ENCODE assay signal across 8 cellular contexts in the genomic region with DNA sequence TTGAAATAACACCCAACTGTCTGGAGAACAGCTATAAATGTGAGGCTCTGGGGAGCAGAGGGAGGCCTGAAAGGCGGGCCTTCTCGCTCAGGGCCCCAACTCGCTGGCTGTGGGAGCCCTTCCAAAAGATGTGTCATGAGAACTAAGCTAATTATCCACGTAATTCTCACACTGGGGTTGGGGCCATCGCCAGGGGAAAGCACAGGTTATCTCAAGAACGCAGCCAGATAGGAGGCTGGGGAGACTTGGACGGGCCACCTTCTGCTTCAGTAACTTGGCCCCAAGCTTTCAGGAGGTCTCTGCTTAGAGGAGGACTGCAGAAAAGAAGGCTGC. TPM values are rescaled to one million over a fixed set of nuclear protein-coding genes. Genes with fewer than 3 reads are reported as not detected.
DNase-seq lines count a peak whose midpoint lies in the region; ATAC-seq and TF ChIP-seq lines count a peak whose summit lies in the region.

No MANE protein-coding gene starts in this region.

- H3K27ac ChIP-seq in CD8-positive, alpha-beta memory T cell (ENCODE audit: low read depth, low read length), result no peak overlapping the region
- peak overlapping the region; percentile 75 for H3K27ac ChIP-seq in Panc1 (ENCODE audit: low read length)

- no peaks in the 10 kb centered on the region for H3K9me3 ChIP-seq in CD8-positive, alpha-beta memory T cell (ENCODE audit: low read length)
- no peaks in the 10 kb centered on the region for H3K9me3 ChIP-seq in Panc1 (ENCODE audit: control insufficient read depth, insufficient read depth, low read depth, low read length)

- H3K36me3 ChIP-seq in CD8-positive, alpha-beta memory T cell (ENCODE audit: insufficient read depth, low read length), result no peaks in the 10 kb centered on the region
- H3K36me3 ChIP-seq in Panc1 (ENCODE audit: control insufficient read depth, insufficient read depth, low read length), result no peaks in the 10 kb centered on the region

- DNase-seq in CD8-positive, alpha-beta memory T cell, result no peak
- DNase-seq in Panc1 (ENCODE audit: low read depth, low spot score), result no peak
- no peak for DNase-seq in epithelial cell of proximal tubule (ENCODE audit: low read depth)
- no peak for DNase-seq in NCI-H1436 treated with DMSO at 0.1 percent for 48 hours (lab: John Stamatoyannopoulos, UW)
- no peak for DNase-seq in occipital lobe (lab: John Stamatoyannopoulos, UW)

- in situ Hi-C loops in Panc1 (cut with HindIII; ENCODE audit: low pct_unique_long_range_greater_than_20kb, low sequenced_read_pairs), result no loop called here

- no peaks in the 10 kb centered on the region for H3K9me3 Mint-ChIP-seq in CD8-positive, alpha-beta memory T cell
- no peaks in the 10 kb centered on the region for H3K9me3 Mint-ChIP-seq in nephron

- no peak overlapping the region for H3K4me3 ChIP-seq in CD8-positive, alpha-beta memory T cell (ENCODE audit: low read length)
- H3K4me3 ChIP-seq in Panc1 (ENCODE audit: low read depth in 2 of 2, low read length in 2 of 2), result peak overlapping the region; percentile 62 to 66
- H3K4me3 ChIP-seq in epithelial cell of proximal tubule (ENCODE audit: low read depth, low read length), result peak overlapping the region; percentile 72

- BruUV-seq in Panc1 (replicated peaks; lab: Mats Ljungman, UMichigan), result no TSS peak

- H3K27me3 ChIP-seq in CD8-positive, alpha-beta memory T cell (ENCODE audit: insufficient read depth, low read length, poor library complexity, severe bottlenecking), result peaks cover 24% of the 10 kb centered on the region
- no peaks in the 10 kb centered on the region for H3K27me3 ChIP-seq in Panc1 (ENCODE audit: control insufficient read depth, insufficient read depth, low read length)

- intact Hi-C loops in Panc1 (cut with micrococcal nuclease; ENCODE audit: unreplicated experiment), result loop anchor here (5.0 kb wide), 1 partner anchor 77 kb away; no protein-coding TSS in a partner anchor

- POLR2A ChIA-PET in CD8-positive, alpha-beta memory T cell (lab: Charles Lee), result no interaction called here
- POLR2A ChIA-PET in Panc1 (lab: Charles Lee), result interaction anchor here (0.5 to 0.8 kb wide), 5 partner anchors 10 to 261 kb away, joined by 3 read pairs; no protein-coding TSS in a partner anchor

- H3K36me3 Mint-ChIP-seq in CD8-positive, alpha-beta memory T cell, result peaks cover 0 to 2% (median 0%) of the 10 kb centered on the region in 3 donors
- no peaks in the 10 kb centered on the region for H3K36me3 Mint-ChIP-seq in nephron (ENCODE audit: low read depth)

- H3K27me3 Mint-ChIP-seq in CD8-positive, alpha-beta memory T cell, result peaks cover 26 to 51% of the 10 kb centered on the region in 2 donors
- peaks cover 12% of the 10 kb centered on the region for H3K27me3 Mint-ChIP-seq in nephron (ENCODE audit: low read depth)

- H3K4me1 Mint-ChIP-seq in CD8-positive, alpha-beta memory T cell, result peaks cover 0 to 14% (median 5%) of the 10 kb centered on the region in 3 donors
- H3K4me1 Mint-ChIP-seq in nephron, result peaks cover 46% of the 10 kb centered on the region

- ATAC-seq in Panc1, result peak; percentile 3; the same call in 1 of the 2 replicates
- no peak for ATAC-seq in GM21447 (IDR thresholded peaks at IDR 0.05; ENCODE audit: unreplicated experiment)
- no peak for ATAC-seq in HG03045 (IDR thresholded peaks at IDR 0.05; ENCODE audit: unreplicated experiment)

- no peak for TF ChIP-seq CTCF in Panc1 (IDR thresholded peaks at IDR 0.05)
- TF ChIP-seq CTCF in epithelial cell of proximal tubule (conservative IDR thresholded peaks at IDR 0.05; ENCODE audit: low read depth, low read length), result no peak
- TF ChIP-seq CTCF in nephron (IDR thresholded peaks at IDR 0.05; ENCODE audit: unreplicated experiment in 3 of 3), result no peak

- CTCF ChIA-PET in CD8-positive, alpha-beta memory T cell (lab: Charles Lee), result interaction anchor here (0.6 to 3.7 kb wide), 6 partner anchors 99 to 530 kb away, joined by 4 to 13 read pairs (median 8); partner anchors contain the start of gene FAM50B
- CTCF ChIA-PET in Panc1 (lab: Charles Lee), result interaction anchor here (0.5 to 1.6 kb wide), 7 partner anchors 60 to 241 kb away, joined by 3 to 7 read pairs (median 4); no protein-coding TSS in a partner anchor

- H3K27ac Mint-ChIP-seq in CD8-positive, alpha-beta memory T cell, result no peak overlapping the region
- H3K27ac Mint-ChIP-seq in nephron, result peak overlapping the region; percentile 89 to 96 (median 89)

- H3K4me1 ChIP-seq in CD8-positive, alpha-beta memory T cell (ENCODE audit: insufficient read depth, low read length), result peaks cover 5% of the 10 kb centered on the region
- H3K4me1 ChIP-seq in Panc1 (ENCODE audit: control insufficient read depth, insufficient read depth, low read length), result peaks cover 42% of the 10 kb centered on the region

- peak overlapping the region; percentile 54 to 89 (median 68) for H3K4me3 Mint-ChIP-seq in CD8-positive, alpha-beta memory T cell
- peak overlapping the region; percentile 87 to 93 (median 92) for H3K4me3 Mint-ChIP-seq in nephron

RNA-seq across cellular contexts. Expression of gene PXDC1, which starts 1.6 kb away (rescaled TPM):
- under 1 TPM; 0.15 to 0.24 TPM for total RNA-seq in CD8-positive, alpha-beta memory T cell
- polyA plus RNA-seq in CD8-positive, alpha-beta memory T cell, result not detected
- total RNA-seq in Panc1 (2021; ENCODE audit: unreplicated experiment) (36.2 TPM), epithelial cell of proximal tubule (36.4 and 37.6 TPM in 2 replicates), occipital lobe (11.1 TPM)
- polyA plus RNA-seq in Panc1 (2012; ENCODE audit: insufficient read length), result 29.3 TPM

Comparison
In these comparisons a context has a peak if more than half of its experiments do, and no peak if none do; other contexts are left out.
1. H3K27ac Mint-ChIP-seq: peak in nephron (3 of 3); none in CD8-positive, alpha-beta memory T cell (0 of 8).